20 cellular contexts compared by ENCODE assay signal in genomic region chr3:129036234-129037092, GRCh38. TPM values are rescaled to one million over a fixed set of nuclear protein-coding genes. Genes with fewer than 3 reads are reported as not detected.
"Had no signal": no experiment of that assay in that cellular context is flagged by ENCODE, and none has a peak within 500 bp of the region (broad histone marks: within the 10 kb centered on the region; RNA-seq: fewer than 3 reads in every experiment).

No MANE protein-coding gene starts in this region.

- H3K27me3 Mint-ChIP-seq: activated T-cell treated with anti-CD3 and anti-CD28 coated beads, Interleukin-2, amount 50 U/mL, for 24 hours had no signal

- H3K27me3 ChIP-seq: esophagus muscularis mucosa, heart right ventricle had no signal

- ATAC-seq: activated CD4-positive, alpha-beta T cell treated with anti-CD3 and anti-CD28 coated beads for 36 hours; activated naive CD4-positive, alpha-beta T cell treated with anti-CD3 and anti-CD28 coated beads, Interleukin-2, amount 50 U/mL, for 72 hours; heart right ventricle; left ventricle myocardium superior; natural killer cell; stimulated activated naive CD8-positive, alpha-beta T cell treated with anti-CD3 and anti-CD28 coated beads, Interleukin-15, Interleukin-2, amounts not matched to agents 100 U/mL and 50 U/mL, for 24 hours; WTC11 had no signal

- H3K4me3 Mint-ChIP-seq: activated CD4-positive, alpha-beta memory T cell treated with anti-CD3 and anti-CD28 coated beads, Interleukin-2, amount 10 ng/mL, durations not matched to agents 7 days and 5 days; activated CD4-positive, alpha-beta T cell treated with anti-CD3 and anti-CD28 coated beads for 36 hours; activated T-cell treated with anti-CD3 and anti-CD28 coated beads, Interleukin-2, amount 50 U/mL, for 24 hours; dendritic cell treated with granulocyte-macrophage colony-stimulating factor and Interleukin-4, amounts not matched to agents 40 ng/mL and 50 ng/mL, for 4 days; natural killer cell; WTC11 had no signal

- H3K36me3 ChIP-seq: tibial artery had no signal

- H3K9me3 ChIP-seq: esophagus muscularis mucosa, tibial artery had no signal

- DNase-seq: activated CD4-positive, alpha-beta memory T cell treated with anti-CD3 and anti-CD28 coated beads, Interleukin-2, amount 10 ng/mL, durations not matched to agents 7 days and 5 days; activated CD4-positive, alpha-beta T cell treated with anti-CD3 and anti-CD28 coated beads for 36 hours; activated T-cell treated with anti-CD3 and anti-CD28 coated beads, Interleukin-2, amount 50 U/mL, for 24 hours; amniotic stem cell; effector CD8-positive, alpha-beta T cell; heart right ventricle; kidney glomerular epithelial cell; left ventricle myocardium superior; natural killer cell; stimulated activated CD4-positive, alpha-beta T cell treated with anti-CD3 and anti-CD28 coated beads, Interleukin-2, amount 100 ng/mL, for 24 hours; stimulated activated naive CD8-positive, alpha-beta T cell treated with anti-CD3 and anti-CD28 coated beads, Interleukin-15, Interleukin-2, amounts not matched to agents 100 U/mL and 50 U/mL, for 24 hours; substantia nigra had no signal

- H3K27ac ChIP-seq: esophagus muscularis mucosa, heart right ventricle, tibial artery had no signal

- H3K27ac Mint-ChIP-seq: activated CD4-positive, alpha-beta memory T cell treated with anti-CD3 and anti-CD28 coated beads, Interleukin-2, amount 10 ng/mL, durations not matched to agents 7 days and 5 days; activated CD4-positive, alpha-beta T cell treated with anti-CD3 and anti-CD28 coated beads for 36 hours; activated naive CD4-positive, alpha-beta T cell treated with anti-CD3 and anti-CD28 coated beads, Interleukin-2, amount 50 U/mL, for 72 hours; dendritic cell treated with granulocyte-macrophage colony-stimulating factor and Interleukin-4, amounts not matched to agents 40 ng/mL and 50 ng/mL, for 4 days; natural killer cell; WTC11 had no signal

- H3K36me3 Mint-ChIP-seq: activated naive CD4-positive, alpha-beta T cell treated with anti-CD3 and anti-CD28 coated beads, Interleukin-2, amount 50 U/mL, for 72 hours; natural killer cell; WTC11 had no signal

- H3K4me3 ChIP-seq: esophagus muscularis mucosa, heart right ventricle, tibial artery had no signal

- H3K9me3 Mint-ChIP-seq: activated CD4-positive, alpha-beta memory T cell treated with anti-CD3 and anti-CD28 coated beads, Interleukin-2, amount 10 ng/mL, durations not matched to agents 7 days and 5 days; activated naive CD4-positive, alpha-beta T cell treated with anti-CD3 and anti-CD28 coated beads, Interleukin-2, amount 50 U/mL, for 72 hours; activated T-cell treated with anti-CD3 and anti-CD28 coated beads, Interleukin-2, amount 50 U/mL, for 24 hours; dendritic cell treated with granulocyte-macrophage colony-stimulating factor and Interleukin-4, amounts not matched to agents 40 ng/mL and 50 ng/mL, for 4 days; natural killer cell; WTC11 had no signal

RNA-seq across cellular contexts. Expression of gene GP9, which starts 24.1 kb away (rescaled TPM):
- total RNA-seq: activated CD4-positive, alpha-beta memory T cell treated with anti-CD3 and anti-CD28 coated beads, Interleukin-2, amount 10 ng/mL, durations not matched to agents 7 days and 5 days; activated CD4-positive, alpha-beta T cell treated with anti-CD3 and anti-CD28 coated beads for 36 hours; activated naive CD4-positive, alpha-beta T cell treated with anti-CD3 and anti-CD28 coated beads, Interleukin-2, amount 50 U/mL, for 72 hours; cerebellum; endothelial cell of umbilical vein; heart right ventricle; left ventricle myocardium superior; renal cortical epithelial cell; WTC11 had no signal

RNA-seq across cellular contexts. Expression of gene EFCC1, which starts 35.4 kb away (rescaled TPM):
- total RNA-seq: activated CD4-positive, alpha-beta memory T cell treated with anti-CD3 and anti-CD28 coated beads, Interleukin-2, amount 10 ng/mL, durations not matched to agents 7 days and 5 days; renal cortical epithelial cell had no signal
